ENCODE assay signal across 31 cellular contexts in the genomic region with DNA sequence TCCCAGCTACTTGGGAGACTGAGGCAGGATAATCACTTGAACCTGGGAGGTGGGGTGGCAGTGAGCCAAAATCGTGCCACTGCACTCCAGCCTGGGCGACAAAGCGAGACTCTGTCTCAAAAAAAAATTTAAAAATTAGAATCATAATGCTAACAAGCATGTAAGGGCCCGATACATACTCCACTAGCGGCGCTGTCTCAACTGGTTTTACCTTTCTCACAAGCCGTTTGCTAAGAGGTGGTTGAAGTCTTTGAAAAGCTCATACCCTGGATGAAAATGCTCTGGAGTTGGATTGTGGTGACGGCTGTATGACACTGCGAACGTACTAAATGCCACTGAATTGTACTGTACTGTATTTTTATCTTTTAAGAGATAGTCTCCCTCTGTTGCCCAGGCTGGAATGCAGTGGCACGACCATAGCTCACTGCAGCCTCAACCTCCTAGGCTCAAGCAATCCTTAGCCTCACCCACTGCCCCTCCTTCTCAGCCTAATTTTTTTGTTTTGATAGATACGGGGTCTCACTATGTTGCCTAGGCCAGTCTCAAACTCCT. TPM values are rescaled to one million over a fixed set of nuclear protein-coding genes. Genes with fewer than 3 reads are reported as not detected.
A peak's percentile ranks its signal among the peaks of the same experiment; 100 is the strongest.
DNase-seq lines count a peak whose midpoint lies in the region; ATAC-seq lines count a peak whose summit lies in the region.
"Had no signal": no experiment of that assay in that cellular context is flagged by ENCODE, and none has a peak within 500 bp of the region (broad histone marks: within the 10 kb centered on the region; RNA-seq: fewer than 3 reads in every experiment).

No MANE protein-coding gene starts in this region.

- CTCF ChIA-PET in activated CD4-positive, alpha-beta T cell treated with anti-CD3 and anti-CD28 coated beads, Interleukin-2, amount 10 ng/mL, durations not matched to agents 7 days and 5 days (lab: Charles Lee): interaction anchor here (0.7 to 4.0 kb wide), 2 partner anchors 10 to 125 kb away, joined by 3 to 21 read pairs; no protein-coding TSS in a partner anchor

- H3K4me2 ChIP-seq in trophoblast cell (ENCODE audit: low read length): no peak overlapping the region

- H3K14ac ChIP-seq in trophoblast cell (ENCODE audit: low read length): no peak overlapping the region

- intact Hi-C loops in left ventricle myocardium superior (cut with micrococcal nuclease): no loop called here

- H3K9ac ChIP-seq in trophoblast cell (ENCODE audit: low read length): no peak overlapping the region

- no peak overlapping the region for H4K91ac ChIP-seq in trophoblast cell (ENCODE audit: low read depth, low read length)

- H3K4me3 ChIP-seq in CD4-positive, CD25-positive, alpha-beta regulatory T cell (ENCODE audit: low read depth, low read length): no peak overlapping the region
- H3K4me3 ChIP-seq in trophoblast cell (ENCODE audit: low read depth, low read length): no peak overlapping the region
- H3K4me3 ChIP-seq: body of pancreas, gastrocnemius medialis, lung, MG63, mucosa of descending colon, ovary, SK-N-MC, stomach, thyroid gland, vagina had no signal

- no peaks in the 10 kb centered on the region for H3K27me3 ChIP-seq in CD4-positive, CD25-positive, alpha-beta regulatory T cell (ENCODE audit: control insufficient read depth, insufficient read depth, low read length)
- no peaks in the 10 kb centered on the region for H3K27me3 ChIP-seq in trophoblast cell (ENCODE audit: insufficient read depth, low read length)
- H3K27me3 ChIP-seq: body of pancreas, gastrocnemius medialis, MG63, ovary, stomach, thyroid gland, vagina had no signal

- ATAC-seq in CD4-positive, CD25-positive, alpha-beta regulatory T cell (ENCODE audit: low read depth in 2 of 2): no peak
- ATAC-seq in left ventricle myocardium superior (peak; percentile 63), HG03457 (IDR thresholded peaks at IDR 0.05; ENCODE audit: unreplicated experiment) (no peak)
- ATAC-seq: body of pancreas, gastrocnemius medialis, mucosa of descending colon had no signal

- no peak for DNase-seq in activated CD4-positive, alpha-beta T cell treated with anti-CD3 and anti-CD28 coated beads, Interleukin-2, amount 10 ng/mL, durations not matched to agents 7 days and 5 days
- no peak for DNase-seq in activated CD4-positive, alpha-beta T cell treated with anti-CD3 and anti-CD28 coated beads for 4 hours
- no peak for DNase-seq in CD4-positive, CD25-positive, alpha-beta regulatory T cell
- no peak for DNase-seq in activated naive CD8-positive, alpha-beta T cell treated with anti-CD3 and anti-CD28 coated beads for 36 hours
- no peak for DNase-seq in left ventricle myocardium superior
- DNase-seq in activated CD8-positive, alpha-beta memory T cell treated with anti-CD3 and anti-CD28 coated beads, Interleukin-2, amount 50 U/mL, for 48 hours: no peak
- DNase-seq in trophoblast cell: no peak
- DNase-seq: activated CD8-positive, alpha-beta memory T cell treated with anti-CD3 and anti-CD28 coated beads for 24 hours; activated gamma-delta T cell treated with Interleukin-2 at 50 U/mL for 16 hours; body of pancreas; EL; gastrocnemius medialis; GOT3; HFFc6; hippocampal formation; KBM-7; MG63; mucosa of descending colon; NCI-H1105; NCI-H187; NCI-H526; NK-92 treated with Interleukin-12 subunit alpha and Interleukin-12 subunit beta, amount 100 ng/mL, for 24 hours; ovary; small intestine; stomach; thyroid gland had no signal

- H2BK12ac ChIP-seq in trophoblast cell (ENCODE audit: low read length): no peak overlapping the region

- peaks cover 7% of the 10 kb centered on the region for H3K4me1 Mint-ChIP-seq in activated CD4-positive, alpha-beta T cell treated with anti-CD3 and anti-CD28 coated beads, Interleukin-2, amount 10 ng/mL, durations not matched to agents 7 days and 5 days
- H3K4me1 Mint-ChIP-seq in CD4-positive, CD25-positive, alpha-beta regulatory T cell: peaks cover 8 to 49% (median 25%) of the 10 kb centered on the region in 4 donors
- peaks cover 31% of the 10 kb centered on the region for H3K4me1 Mint-ChIP-seq in activated naive CD8-positive, alpha-beta T cell treated with anti-CD3 and anti-CD28 coated beads for 36 hours

- H3K4me1 ChIP-seq in CD4-positive, CD25-positive, alpha-beta regulatory T cell (ENCODE audit: control insufficient read depth, insufficient read depth, low read length, poor library complexity, severe bottlenecking): peaks cover 4% of the 10 kb centered on the region
- H3K4me1 ChIP-seq in trophoblast cell (ENCODE audit: control insufficient read depth in 1 of 2, insufficient read depth in 2 of 2, low read length in 2 of 2): no peaks in the 10 kb centered on the region
- H3K4me1 ChIP-seq: thyroid gland, vagina had no signal

- H3K23ac ChIP-seq in trophoblast cell (ENCODE audit: low read length): no peak overlapping the region

- no peak overlapping the region for H2AFZ ChIP-seq in trophoblast cell (ENCODE audit: insufficient read depth, low read length, poor library complexity)

- no peak overlapping the region for H3K18ac ChIP-seq in trophoblast cell (ENCODE audit: low read length)

- POLR2A ChIA-PET in activated CD4-positive, alpha-beta T cell treated with anti-CD3 and anti-CD28 coated beads, Interleukin-2, amount 10 ng/mL, durations not matched to agents 7 days and 5 days (lab: Charles Lee): no interaction called here

- no peak overlapping the region for H3K27ac ChIP-seq in CD4-positive, CD25-positive, alpha-beta regulatory T cell (ENCODE audit: insufficient read depth, low read length, poor library complexity, severe bottlenecking)
- no peak overlapping the region for H3K27ac ChIP-seq in trophoblast cell (ENCODE audit: low read depth, low read length)
- H3K27ac ChIP-seq: gastrocnemius medialis, SK-N-MC, stomach, thyroid gland, vagina had no signal

- no peaks in the 10 kb centered on the region for H3K79me1 ChIP-seq in trophoblast cell (ENCODE audit: low read length)

- no peak overlapping the region for H3K4me3 Mint-ChIP-seq in activated CD4-positive, alpha-beta T cell treated with anti-CD3 and anti-CD28 coated beads, Interleukin-2, amount 10 ng/mL, durations not matched to agents 7 days and 5 days
- peak overlapping the region in 1 of 4 donors; percentile 71 for H3K4me3 Mint-ChIP-seq in CD4-positive, CD25-positive, alpha-beta regulatory T cell
- H3K4me3 Mint-ChIP-seq in activated naive CD8-positive, alpha-beta T cell treated with anti-CD3 and anti-CD28 coated beads for 36 hours: no peak overlapping the region
- H3K4me3 Mint-ChIP-seq: HFFc6; T-helper 1 cell treated with Interleukin-12 subunit alpha and Interleukin-12 subunit beta and Interleukin-4 antibody, amounts not matched to agents 30 μg/mL and 1 μg/mL, for 36 hours had no signal

- no peak overlapping the region for H2BK120ac ChIP-seq in trophoblast cell (ENCODE audit: insufficient read depth, low read length, poor library complexity)

- no CpG with 5 or more reads among the region's 12 CpGs for WGBS in trophoblast cell (ENCODE audit: extremely low coverage, insufficient coverage, insufficient read length)

- no peak overlapping the region for H4K12ac ChIP-seq in trophoblast cell (ENCODE audit: low read depth, low read length)

- no peaks in the 10 kb centered on the region for H3K27me3 Mint-ChIP-seq in activated CD4-positive, alpha-beta T cell treated with anti-CD3 and anti-CD28 coated beads, Interleukin-2, amount 10 ng/mL, durations not matched to agents 7 days and 5 days
- peaks cover 7% of the 10 kb centered on the region for H3K27me3 Mint-ChIP-seq in CD4-positive, CD25-positive, alpha-beta regulatory T cell
- no peaks in the 10 kb centered on the region for H3K27me3 Mint-ChIP-seq in activated naive CD8-positive, alpha-beta T cell treated with anti-CD3 and anti-CD28 coated beads for 36 hours

- H2BK5ac ChIP-seq in trophoblast cell (ENCODE audit: low read depth, low read length, poor library complexity): no peak overlapping the region

- H3K27ac Mint-ChIP-seq in activated CD4-positive, alpha-beta T cell treated with anti-CD3 and anti-CD28 coated beads, Interleukin-2, amount 10 ng/mL, durations not matched to agents 7 days and 5 days: peak overlapping the region; percentile 41
- peak overlapping the region in 2 of 3 donors; percentile 34 to 45 for H3K27ac Mint-ChIP-seq in CD4-positive, CD25-positive, alpha-beta regulatory T cell
- H3K27ac Mint-ChIP-seq in activated naive CD8-positive, alpha-beta T cell treated with anti-CD3 and anti-CD28 coated beads for 36 hours: peak overlapping the region; percentile 86
- H3K27ac Mint-ChIP-seq: HFFc6; T-helper 1 cell treated with Interleukin-12 subunit alpha and Interleukin-12 subunit beta and Interleukin-4 antibody, amounts not matched to agents 30 μg/mL and 1 μg/mL, for 36 hours had no signal

- peaks cover 19% of the 10 kb centered on the region for H3K36me3 Mint-ChIP-seq in activated CD4-positive, alpha-beta T cell treated with anti-CD3 and anti-CD28 coated beads, Interleukin-2, amount 10 ng/mL, durations not matched to agents 7 days and 5 days (ENCODE audit: low read depth)
- H3K36me3 Mint-ChIP-seq in CD4-positive, CD25-positive, alpha-beta regulatory T cell: peaks cover 2% of the 10 kb centered on the region
- peaks cover 12% of the 10 kb centered on the region for H3K36me3 Mint-ChIP-seq in activated naive CD8-positive, alpha-beta T cell treated with anti-CD3 and anti-CD28 coated beads for 36 hours

- H4K8ac ChIP-seq in trophoblast cell (ENCODE audit: low read depth, low read length): no peak overlapping the region

- H3K4ac ChIP-seq in trophoblast cell (ENCODE audit: low read depth, low read length): no peak overlapping the region

- H3K79me2 ChIP-seq in trophoblast cell (ENCODE audit: control insufficient read depth, insufficient read depth, low read length, poor library complexity): no peaks in the 10 kb centered on the region

- no peaks in the 10 kb centered on the region for H3K9me3 Mint-ChIP-seq in activated CD4-positive, alpha-beta T cell treated with anti-CD3 and anti-CD28 coated beads, Interleukin-2, amount 10 ng/mL, durations not matched to agents 7 days and 5 days
- H3K9me3 Mint-ChIP-seq in CD4-positive, CD25-positive, alpha-beta regulatory T cell: peaks cover 0 to 1% (median 0%) of the 10 kb centered on the region in 7 donors
- H3K9me3 Mint-ChIP-seq in activated naive CD8-positive, alpha-beta T cell treated with anti-CD3 and anti-CD28 coated beads for 36 hours: no peaks in the 10 kb centered on the region
- H3K9me3 Mint-ChIP-seq: HFFc6; T-helper 1 cell treated with Interleukin-12 subunit alpha and Interleukin-12 subunit beta and Interleukin-4 antibody, amounts not matched to agents 30 μg/mL and 1 μg/mL, for 36 hours had no signal

- no peak overlapping the region for H2AK5ac ChIP-seq in trophoblast cell (ENCODE audit: low read length)

- H3K9me3 ChIP-seq in CD4-positive, CD25-positive, alpha-beta regulatory T cell (ENCODE audit: control insufficient read depth in 2 of 2, low read length in 2 of 2): no peaks in the 10 kb centered on the region
- no peaks in the 10 kb centered on the region for H3K9me3 ChIP-seq in trophoblast cell (ENCODE audit: insufficient read depth, low read depth, low read length)
- H3K9me3 ChIP-seq: body of pancreas, gastrocnemius medialis, MG63, mucosa of descending colon, ovary, stomach, thyroid gland, vagina had no signal

- peaks cover 13% of the 10 kb centered on the region for H3K36me3 ChIP-seq in CD4-positive, CD25-positive, alpha-beta regulatory T cell (ENCODE audit: control insufficient read depth, insufficient read depth, low read length)
- H3K36me3 ChIP-seq in trophoblast cell (ENCODE audit: control insufficient read depth in 1 of 2, insufficient read depth in 2 of 2, low read length in 2 of 2): no peaks in the 10 kb centered on the region
- H3K36me3 ChIP-seq: gastrocnemius medialis, MG63, ovary, stomach, thyroid gland, vagina had no signal

RNA-seq across cellular contexts. Expression of gene SPOCK2, which starts 29.9 kb away (rescaled TPM):
- total RNA-seq in activated CD4-positive, alpha-beta T cell treated with anti-CD3 and anti-CD28 coated beads, Interleukin-2, amount 10 ng/mL, durations not matched to agents 7 days and 5 days: 100 to 1,000 TPM; 423 to 424 TPM
- 683 TPM for total RNA-seq in CD4-positive, CD25-positive, alpha-beta regulatory T cell
- polyA plus RNA-seq in CD4-positive, CD25-positive, alpha-beta regulatory T cell: 100 to 1,000 TPM; 221 to 321 (median 270) TPM
- 100 to 1,000 TPM; 136 to 142 TPM for total RNA-seq in activated naive CD8-positive, alpha-beta T cell treated with anti-CD3 and anti-CD28 coated beads for 36 hours
- 12.7 TPM for total RNA-seq in left ventricle myocardium superior
- polyA plus RNA-seq in trophoblast cell (2013): 0.49 and 0.52 TPM in 2 replicates
- total RNA-seq: HFFc6 had no signal

Comparison
In these comparisons a context has a peak if more than half of its experiments do, and no peak if none do; other contexts are left out.
1. RNA of gene SPOCK2, which starts 29.9 kb away (total RNA-seq): 683 TPM in CD4-positive, CD25-positive, alpha-beta regulatory T cell (single experiment), 423 to 424 TPM in activated CD4-positive, alpha-beta T cell treated with anti-CD3 and anti-CD28 coated beads, Interleukin-2, amount 10 ng/mL, durations not matched to agents 7 days and 5 days and 136 to 142 TPM in activated naive CD8-positive, alpha-beta T cell treated with anti-CD3 and anti-CD28 coated beads for 36 hours; 12.7 TPM in left ventricle myocardium superior (single experiment); every median in the first group is over 10 times any median in the second.
2. Peak in every context shown above with its lines, with median percentiles within 50 percentile points of each other: H3K27ac Mint-ChIP-seq.